ENCODE assay signal across 8 cellular contexts in the genomic region with DNA sequence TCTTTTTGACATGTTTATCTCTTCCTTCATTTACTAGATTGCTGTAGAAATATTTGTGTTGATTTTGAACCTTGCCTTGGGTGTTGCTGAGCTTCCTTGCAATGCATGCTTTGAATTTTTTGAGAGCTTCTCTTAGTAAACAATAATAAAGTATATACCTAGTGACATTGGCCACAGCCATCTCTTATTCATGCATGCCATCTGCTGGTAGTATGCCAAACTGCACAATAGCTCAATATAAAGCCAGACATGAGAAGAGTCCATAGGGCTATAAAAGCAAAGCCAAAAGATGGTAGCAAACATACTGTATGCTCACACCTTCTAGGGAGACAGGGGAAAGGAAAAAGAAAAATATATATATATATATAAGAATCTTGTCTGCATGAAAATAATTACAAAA. TPM values are rescaled to one million over a fixed set of nuclear protein-coding genes. Genes with fewer than 3 reads are reported as not detected.
A peak's percentile ranks its signal among the peaks of the same experiment; 100 is the strongest.
DNase-seq lines count a peak whose midpoint lies in the region; ATAC-seq, FAIRE-seq and TF ChIP-seq lines count a peak whose summit lies in the region.

No MANE protein-coding gene starts in this region.

- H3K27ac Mint-ChIP-seq in activated CD4-positive, alpha-beta T cell treated with anti-CD3 and anti-CD28 coated beads, Interleukin-2, amount 10 ng/mL, durations not matched to agents 7 days and 5 days = no peak overlapping the region

- H3K27me3 ChIP-seq in BJ (ENCODE audit: control insufficient read depth, insufficient read depth, low read length) (no peaks in the 10 kb centered on the region), small intestine (ENCODE audit: control insufficient read depth in 2 of 2, insufficient read depth in 2 of 2, low read length in 2 of 2) (no peaks in the 10 kb centered on the region)

- no peaks in the 10 kb centered on the region for H3K4me1 Mint-ChIP-seq in activated CD4-positive, alpha-beta T cell treated with anti-CD3 and anti-CD28 coated beads, Interleukin-2, amount 10 ng/mL, durations not matched to agents 7 days and 5 days

- H3K4me3 ChIP-seq in BJ (ENCODE audit: low read depth, low read length) (no peak overlapping the region), small intestine (ENCODE audit: low read depth in 1 of 2, low read length in 2 of 2) (no peak overlapping the region)

- no peaks in the 10 kb centered on the region for H3K27me3 Mint-ChIP-seq in activated CD4-positive, alpha-beta T cell treated with anti-CD3 and anti-CD28 coated beads, Interleukin-2, amount 10 ng/mL, durations not matched to agents 7 days and 5 days

- no peak for FAIRE-seq in small intestine (lab: Jason Lieb, UNC)

- H3K9me3 ChIP-seq in small intestine (ENCODE audit: control insufficient read depth, low read depth) = no peaks in the 10 kb centered on the region

- H3K36me3 ChIP-seq in BJ (ENCODE audit: control insufficient read depth, insufficient read depth, low read length) = no peaks in the 10 kb centered on the region
- H3K36me3 ChIP-seq in small intestine (ENCODE audit: control insufficient read depth in 2 of 2, insufficient read depth in 2 of 2, low read length in 2 of 2) = no peaks in the 10 kb centered on the region

- peak; percentile 41 for ATAC-seq in GM18909 (IDR thresholded peaks at IDR 0.05; ENCODE audit: poor library complexity, unreplicated experiment)
- ATAC-seq in HG02970 (IDR thresholded peaks at IDR 0.05; ENCODE audit: low FRiP score, unreplicated experiment) = no peak

- H3K36me3 Mint-ChIP-seq in activated CD4-positive, alpha-beta T cell treated with anti-CD3 and anti-CD28 coated beads, Interleukin-2, amount 10 ng/mL, durations not matched to agents 7 days and 5 days (ENCODE audit: low read depth) = no peaks in the 10 kb centered on the region

- H3K27ac ChIP-seq in small intestine (ENCODE audit: low read depth in 1 of 2, low read length in 1 of 2) = no peak overlapping the region

- POLR2A ChIA-PET in BJ (lab: Charles Lee) = interaction anchor here (0.5 kb wide), 1 partner anchor 72 kb away, joined by 3 read pairs; no protein-coding TSS in a partner anchor
- POLR2A ChIA-PET in activated CD4-positive, alpha-beta T cell treated with anti-CD3 and anti-CD28 coated beads, Interleukin-2, amount 10 ng/mL, durations not matched to agents 7 days and 5 days (lab: Charles Lee) = no interaction called here

- peak; percentile 76 for TF ChIP-seq CTCF in BJ (IDR thresholded peaks at IDR 0.05; ENCODE audit: insufficient read depth, low read depth, low read length)

- no peak for DNase-seq in BJ (ENCODE audit: low read depth)
- DNase-seq in NCI-H226 = peak; percentile 29
- DNase-seq in activated CD4-positive, alpha-beta T cell treated with anti-CD3 and anti-CD28 coated beads, Interleukin-2, amount 10 ng/mL, durations not matched to agents 7 days and 5 days = peak; percentile 68
- DNase-seq in fibroblast of the conjunctiva (ENCODE audit: low read depth) = peak; percentile 26
- peak; percentile 68 for DNase-seq in small intestine
- DNase-seq in T1000 (lab: John Stamatoyannopoulos, UW) = no peak

- CTCF ChIA-PET in BJ (lab: Yijun Ruan, JAX) = interaction anchor here (0.6 to 6.3 kb wide), 22 partner anchors 10 to 701 kb away, joined by 3 to 64 read pairs (median 4); partner anchors contain the start of gene ZSCAN5A
- CTCF ChIA-PET in activated CD4-positive, alpha-beta T cell treated with anti-CD3 and anti-CD28 coated beads, Interleukin-2, amount 10 ng/mL, durations not matched to agents 7 days and 5 days (lab: Charles Lee) = interaction anchor here (0.6 to 1.2 kb wide), 10 partner anchors 15 to 1392 kb away, joined by 3 to 9 read pairs (median 3); no protein-coding TSS in a partner anchor

- H3K4me1 ChIP-seq in small intestine (ENCODE audit: control insufficient read depth in 2 of 2, insufficient read depth in 1 of 2, low read depth in 1 of 2, low read length in 1 of 2) = no peaks in the 10 kb centered on the region

- no peak overlapping the region for H3K4me3 Mint-ChIP-seq in activated CD4-positive, alpha-beta T cell treated with anti-CD3 and anti-CD28 coated beads, Interleukin-2, amount 10 ng/mL, durations not matched to agents 7 days and 5 days

- peaks cover 4% of the 10 kb centered on the region for H3K9me3 Mint-ChIP-seq in activated CD4-positive, alpha-beta T cell treated with anti-CD3 and anti-CD28 coated beads, Interleukin-2, amount 10 ng/mL, durations not matched to agents 7 days and 5 days

RNA-seq across cellular contexts. Expression of gene ZSCAN5A, which starts 18.9 kb away (rescaled TPM):
- polyA plus RNA-seq in BJ (2011; rRNA removed) (4.0 and 4.9 TPM in 2 replicates), small intestine (1 to 10 TPM; 5.4 to 7.8 (median 7.2) TPM)
- polyA minus RNA-seq in BJ (2011; rRNA and poly(A)+ RNA removed) = 14.4 TPM in 2 replicates
- total RNA-seq in activated CD4-positive, alpha-beta T cell treated with anti-CD3 and anti-CD28 coated beads, Interleukin-2, amount 10 ng/mL, durations not matched to agents 7 days and 5 days = 1 to 10 TPM; 9.3 to 9.4 TPM

RNA-seq across cellular contexts. Expression of gene ZNF582, which starts 59.8 kb away (rescaled TPM):
- polyA plus RNA-seq in BJ (2011; rRNA removed) (2.4 and 3.5 TPM in 2 replicates), small intestine (1 to 10 TPM in 2 of 3 donors, under 1 TPM in 1; 0.45 to 2.5 (median 1.1) TPM)
- 2.1 and 4.0 TPM in 2 replicates for polyA minus RNA-seq in BJ (2011; rRNA and poly(A)+ RNA removed)
- total RNA-seq in activated CD4-positive, alpha-beta T cell treated with anti-CD3 and anti-CD28 coated beads, Interleukin-2, amount 10 ng/mL, durations not matched to agents 7 days and 5 days = 1 to 10 TPM; 2.9 to 3.7 TPM

Comparison
In these comparisons a context has a peak if more than half of its experiments do, and no peak if none do; other contexts are left out.
1. DNase-seq: peak in NCI-H226 (single experiment), activated CD4-positive, alpha-beta T cell treated with anti-CD3 and anti-CD28 coated beads, Interleukin-2, amount 10 ng/mL, durations not matched to agents 7 days and 5 days (single experiment), fibroblast of the conjunctiva (single experiment) and small intestine (single experiment); none in BJ (single experiment) and T1000 (single experiment).